1 cellular context compared by ENCODE assay signal in genomic region chr16:14510581-14510938, GRCh38.
TF ChIP-seq lines count a peak whose summit lies in the region.

No MANE protein-coding gene starts in this region.

TF ChIP-seq in WTC11, 78 proteins besides CTCF, POLR2A, EP300 and RAD21 (continued from another document):
- TF ChIP-seq ZNF416 (CRISPR knock-in tag; IDR thresholded peaks at IDR 0.05) (no peak), PRRX2 (CRISPR knock-in tag; IDR thresholded peaks at IDR 0.05) (no peak), TEAD1 (CRISPR knock-in tag; IDR thresholded peaks at IDR 0.05) (no peak), ZMAT4 (CRISPR knock-in tag; IDR thresholded peaks at IDR 0.05) (no peak), CDX4 (CRISPR knock-in tag; IDR thresholded peaks at IDR 0.05; ENCODE audit: borderline replicate concordance) (no peak), E2F1 (CRISPR knock-in tag; IDR thresholded peaks at IDR 0.05) (no peak), FOXJ3 (CRISPR knock-in tag; IDR thresholded peaks at IDR 0.05; ENCODE audit: borderline replicate concordance) (no peak), ZBTB43 (CRISPR knock-in tag; IDR thresholded peaks at IDR 0.05) (no peak), ERG (CRISPR knock-in tag; IDR thresholded peaks at IDR 0.05) (no peak), ELF4 (CRISPR knock-in tag; IDR thresholded peaks at IDR 0.05; ENCODE audit: low read depth) (no peak), ETV6 (CRISPR knock-in tag; IDR thresholded peaks at IDR 0.05) (no peak), OVOL2 (CRISPR knock-in tag; IDR thresholded peaks at IDR 0.05; ENCODE audit: borderline replicate concordance) (no peak), ZNF232 (CRISPR knock-in tag; IDR thresholded peaks at IDR 0.05) (no peak)
